Comparison of ENCODE assay signal across 9 cellular contexts in genomic region chr16:4111748-4112696, GRCh38. TPM values are rescaled to one million over a fixed set of nuclear protein-coding genes. Genes with fewer than 3 reads are reported as not detected.
DNase-seq lines count a peak whose midpoint lies in the region; ATAC-seq, FAIRE-seq and TF ChIP-seq lines count a peak whose summit lies in the region.
"Had no signal": no experiment of that assay in that cellular context is flagged by ENCODE, and none has a peak within 500 bp of the region (broad histone marks: within the 10 kb centered on the region; RNA-seq: fewer than 3 reads in every experiment).

No MANE protein-coding gene starts in this region.

- no peak for ATAC-seq in activated naive CD4-positive, alpha-beta T cell treated with anti-CD3 and anti-CD28 coated beads, Interleukin-2, amount 50 U/mL, for 72 hours
- ATAC-seq in HepG2: no peak
- no peak for ATAC-seq in GM19463 (IDR thresholded peaks at IDR 0.05; ENCODE audit: unreplicated experiment)

- H3K79me2 ChIP-seq in HepG2 (ENCODE audit: insufficient read depth, low read length): peaks cover 78% of the 10 kb centered on the region

- no peaks in the 10 kb centered on the region for H3K9me3 Mint-ChIP-seq in activated naive CD4-positive, alpha-beta T cell treated with anti-CD3 and anti-CD28 coated beads for 36 hours
- no peaks in the 10 kb centered on the region for H3K9me3 Mint-ChIP-seq in activated naive CD4-positive, alpha-beta T cell treated with anti-CD3 and anti-CD28 coated beads, Interleukin-2, amount 50 U/mL, for 72 hours
- no peaks in the 10 kb centered on the region for H3K9me3 Mint-ChIP-seq in type B pancreatic cell

- TF ChIP-seq CTCF in HepG2 (CRISPR knock-in tag; IDR thresholded peaks at IDR 0.05) (no peak), type B pancreatic cell (conservative IDR thresholded peaks at IDR 0.05) (no peak)

- H3K9me3 ChIP-seq in HepG2 (ENCODE audit: low read length): no peaks in the 10 kb centered on the region

- no peaks in the 10 kb centered on the region; a peak in 1 of 5 replicates for H3K27me3 ChIP-seq in HepG2 (ENCODE audit: control insufficient read depth in 1 of 2, insufficient read depth in 2 of 2, low read length in 2 of 2)

- intact Hi-C loops in activated naive CD4-positive, alpha-beta T cell treated with anti-CD3 and anti-CD28 coated beads for 36 hours (cut with micrococcal nuclease): loop anchor here (2.0 to 10.0 kb wide), 2 partner anchors 31 to 127 kb away; no protein-coding TSS in a partner anchor
- intact Hi-C loops in HepG2 (cut with micrococcal nuclease; ENCODE audit: unreplicated experiment): loop anchor here (2.0 to 10.0 kb wide), 4 partner anchors 45 to 417 kb away; no protein-coding TSS in a partner anchor

- no peaks in the 10 kb centered on the region for H3K27me3 Mint-ChIP-seq in activated naive CD4-positive, alpha-beta T cell treated with anti-CD3 and anti-CD28 coated beads for 36 hours (ENCODE audit: low read depth)
- H3K27me3 Mint-ChIP-seq in type B pancreatic cell: no peaks in the 10 kb centered on the region

- no peak for DNase-seq in activated naive CD4-positive, alpha-beta T cell treated with anti-CD3 and anti-CD28 coated beads for 36 hours
- no peak for DNase-seq in activated naive CD4-positive, alpha-beta T cell treated with anti-CD3 and anti-CD28 coated beads, Interleukin-2, amount 50 U/mL, for 72 hours (ENCODE audit: low spot score in 2 of 2)
- DNase-seq in amniotic stem cell (lab: John Stamatoyannopoulos, UW) (peak; percentile 12), HepG2 (ENCODE audit: low spot score) (peak; percentile 48), type B pancreatic cell (ENCODE audit: extremely low spot score, unreplicated experiment) (no peak), putamen (ENCODE audit: low spot score) (no peak), GM19239 (ENCODE audit: insufficient read length, low spot score) (no peak)

- peak overlapping the region; percentile 79 to 91 (median 84) for H3K4me3 ChIP-seq in HepG2 (replicated peaks in 1 of 3; ENCODE audit: insufficient read depth in 1 of 3, low read depth in 2 of 3, low read length in 3 of 3)

- 4% methylated on average over 15 of the region's 16 CpGs for WGBS in HepG2 (ENCODE audit: low lambda C conversion rate)

- H3K27ac Mint-ChIP-seq in activated naive CD4-positive, alpha-beta T cell treated with anti-CD3 and anti-CD28 coated beads for 36 hours: no peak overlapping the region
- peak overlapping the region in 1 of 2 donors; percentile 41 for H3K27ac Mint-ChIP-seq in activated naive CD4-positive, alpha-beta T cell treated with anti-CD3 and anti-CD28 coated beads, Interleukin-2, amount 50 U/mL, for 72 hours
- H3K27ac Mint-ChIP-seq in type B pancreatic cell: peak overlapping the region; percentile 8

- no peaks in the 10 kb centered on the region for H4K20me1 ChIP-seq in HepG2 (ENCODE audit: insufficient read depth, low read length)

- no peak for TF ChIP-seq POLR2A in HepG2 (IDR thresholded peaks at IDR 0.05; ENCODE audit: insufficient read depth in 1 of 2, low read depth in 2 of 2, low read length in 2 of 2)

- peaks cover 0 to 4% of the 10 kb centered on the region in 2 experiments; a peak in 1 of 5 replicates for H3K36me3 ChIP-seq in HepG2 (replicated peaks in 1 of 2; ENCODE audit: control insufficient read depth in 1 of 2, insufficient read depth in 2 of 2, low read length in 2 of 2)

- CTCF ChIA-PET in activated naive CD4-positive, alpha-beta T cell treated with anti-CD3 and anti-CD28 coated beads for 36 hours (lab: Charles Lee): interaction anchor here (0.6 to 1.1 kb wide), 4 partner anchors 12 to 141 kb away, joined by 3 to 5 read pairs (median 4); no protein-coding TSS in a partner anchor
- CTCF ChIA-PET in HepG2 (lab: Yijun Ruan, JAX; ENCODE audit: low intra/inter-chr PET ratio, low total read pairs): no interaction called here

- no peak for TF ChIP-seq EP300 in HepG2 (IDR thresholded peaks at IDR 0.05; ENCODE audit: low read depth in 2 of 2, low read length in 2 of 2)
- no peak for TF ChIP-seq EP300 in HepG2 (CRISPR knock-in tag; IDR thresholded peaks at IDR 0.05; ENCODE audit: borderline replicate concordance)

- no peak overlapping the region for H2AFZ ChIP-seq in HepG2 (ENCODE audit: low read length)

- POLR2A ChIA-PET in HepG2 (lab: Yijun Ruan, JAX): interaction anchor here (0.6 to 2.0 kb wide), 3 partner anchors 96 to 142 kb away, joined by 4 to 6 read pairs (median 4); no protein-coding TSS in a partner anchor

- peaks cover 8% of the 10 kb centered on the region for H3K36me3 Mint-ChIP-seq in activated naive CD4-positive, alpha-beta T cell treated with anti-CD3 and anti-CD28 coated beads for 36 hours (ENCODE audit: low read depth)
- peaks cover 7 to 14% of the 10 kb centered on the region in 2 donors for H3K36me3 Mint-ChIP-seq in activated naive CD4-positive, alpha-beta T cell treated with anti-CD3 and anti-CD28 coated beads, Interleukin-2, amount 50 U/mL, for 72 hours
- peaks cover 15% of the 10 kb centered on the region for H3K36me3 Mint-ChIP-seq in type B pancreatic cell

- H3K4me1 Mint-ChIP-seq in activated naive CD4-positive, alpha-beta T cell treated with anti-CD3 and anti-CD28 coated beads for 36 hours (ENCODE audit: low read depth): peaks cover 43% of the 10 kb centered on the region
- H3K4me1 Mint-ChIP-seq in type B pancreatic cell (ENCODE audit: unreplicated experiment): peaks cover 50% of the 10 kb centered on the region

- peak overlapping the region; percentile 3 for H3K4me3 Mint-ChIP-seq in activated naive CD4-positive, alpha-beta T cell treated with anti-CD3 and anti-CD28 coated beads for 36 hours
- H3K4me3 Mint-ChIP-seq in type B pancreatic cell: peak overlapping the region; percentile 81

- peaks cover 63% of the 10 kb centered on the region for H3K4me1 ChIP-seq in HepG2 (ENCODE audit: insufficient read depth, low read length)

- H3K27ac ChIP-seq in HepG2 (ENCODE audit: extremely low read length, insufficient read depth, low read length): peak overlapping the region; percentile 91
- H3K27ac ChIP-seq: epithelial cell of prostate had no signal

- BruUV-seq in HepG2 (replicated peaks; lab: Mats Ljungman, UMichigan): no TSS peak

- H3K4me2 ChIP-seq in HepG2 (ENCODE audit: low read depth, low read length): peak overlapping the region; percentile 92

- H3K9ac ChIP-seq in HepG2 (ENCODE audit: insufficient read depth, low read depth, low read length): peak overlapping the region; percentile 72

- no peak for TF ChIP-seq RAD21 in HepG2 (CRISPR knock-in tag; IDR thresholded peaks at IDR 0.05)

- in situ Hi-C loops in HepG2 (cut with HindIII; ENCODE audit: extremely low pct_ligation_motif_present, low pct_unique_long_range_greater_than_20kb): loop anchor here (5.0 kb wide), 1 partner anchor 95 kb away; no protein-coding TSS in a partner anchor

- FAIRE-seq in HepG2 (lab: Jason Lieb, UNC) (peak; percentile 56), GM19239 (lab: Jason Lieb, UNC) (no peak)

TF ChIP-seq in HepG2, 621 proteins besides CTCF, POLR2A, EP300 and RAD21:
- TF ChIP-seq GATAD1 (CRISPR knock-in tag; IDR thresholded peaks at IDR 0.05): no peak
- no peak for TF ChIP-seq ZSCAN30 (CRISPR knock-in tag; IDR thresholded peaks at IDR 0.05)
- TF ChIP-seq, protein P1, sequence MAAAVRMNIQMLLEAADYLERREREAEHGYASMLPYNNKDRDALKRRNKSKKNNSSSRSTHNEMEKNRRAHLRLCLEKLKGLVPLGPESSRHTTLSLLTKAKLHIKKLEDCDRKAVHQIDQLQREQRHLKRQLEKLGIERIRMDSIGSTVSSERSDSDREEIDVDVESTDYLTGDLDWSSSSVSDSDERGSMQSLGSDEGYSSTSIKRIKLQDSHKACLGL (CRISPR knock-in tag; IDR thresholded peaks at IDR 0.05): no peak
- TF ChIP-seq ZMYM3 (CRISPR knock-in tag; IDR thresholded peaks at IDR 0.05): no peak
- TF ChIP-seq SP2 (CRISPR knock-in tag; IDR thresholded peaks at IDR 0.05): no peak
- peak; percentile 53 for TF ChIP-seq NFE2L2 (IDR thresholded peaks at IDR 0.05; ENCODE audit: low read length)
- peak; percentile 21 for TF ChIP-seq ASH2L (IDR thresholded peaks at IDR 0.05; ENCODE audit: insufficient read length, low read depth, low read length)
- TF ChIP-seq ZEB1 (IDR thresholded peaks at IDR 0.05; ENCODE audit: insufficient replicate concordance, low read depth): no peak
- TF ChIP-seq KLF15 (CRISPR knock-in tag; IDR thresholded peaks at IDR 0.05; ENCODE audit: borderline replicate concordance): no peak
- peak; percentile 69 for TF ChIP-seq SAP130 (CRISPR knock-in tag; IDR thresholded peaks at IDR 0.05; ENCODE audit: low read depth)
- TF ChIP-seq ZSCAN21 (CRISPR knock-in tag; IDR thresholded peaks at IDR 0.05; ENCODE audit: borderline replicate concordance): no peak

RNA-seq across cellular contexts. Expression of gene ADCY9, which starts 4.2 kb away (rescaled TPM):
- total RNA-seq in activated naive CD4-positive, alpha-beta T cell treated with anti-CD3 and anti-CD28 coated beads for 36 hours: 1 to 10 TPM; 6.5 to 7.1 TPM
- 1 to 10 TPM; 4.8 to 8.9 TPM for total RNA-seq in activated naive CD4-positive, alpha-beta T cell treated with anti-CD3 and anti-CD28 coated beads, Interleukin-2, amount 50 U/mL, for 72 hours
- total RNA-seq in HepG2 (2016; rRNA removed; fragmentation: Illumina TruSeq; extraction: Trizol) (9.6 and 11.2 TPM in 2 replicates), type B pancreatic cell (ENCODE audit: low replicate concordance) (13.9 and 17.0 TPM in 2 replicates)
- total RNA-seq in HepG2 (2016; cell fraction: cytosol; rRNA removed; fragmentation: Illumina TruSeq; extraction: Trizol; ENCODE audit: low read depth): 6.9 and 7.1 TPM in 2 replicates
- total RNA-seq in HepG2 (2016; cell fraction: insoluble cytoplasmic fraction; rRNA removed; fragmentation: Illumina TruSeq; extraction: Trizol): 7.0 and 12.1 TPM in 2 replicates
- total RNA-seq in HepG2 (2016; cell fraction: membrane; rRNA removed; fragmentation: Illumina TruSeq; extraction: Trizol): 4.4 and 4.6 TPM in 2 replicates
- 15.9 and 17.5 TPM in 2 replicates for total RNA-seq in HepG2 (2016; cell fraction: nucleus; rRNA removed; fragmentation: Illumina TruSeq; extraction: Trizol)
- polyA plus RNA-seq in HepG2 (2011; rRNA removed): 13.6 and 13.9 TPM in 2 replicates
- 15.9 and 17.7 TPM in 2 replicates for polyA plus RNA-seq in HepG2 (2011; cell fraction: cytosol; rRNA removed)
- polyA plus RNA-seq in HepG2 (2011; cell fraction: nucleus; rRNA removed): 26.9 and 30.6 TPM in 2 replicates
- 15.9 and 19.6 TPM in 2 replicates for polyA plus RNA-seq in HepG2 (2012)
- 0.63 and 1.1 TPM in 2 replicates for polyA plus RNA-seq in HepG2 (2016; cell fraction: cytosol; fragmentation: Illumina TruSeq; extraction: Trizol; ENCODE audit: low read depth)
- polyA plus RNA-seq in HepG2 (2016; cell fraction: insoluble cytoplasmic fraction; fragmentation: Illumina TruSeq; extraction: Trizol; ENCODE audit: low read depth): 5.6 and 8.0 TPM in 2 replicates
- polyA plus RNA-seq in HepG2 (2016; cell fraction: membrane; fragmentation: Illumina TruSeq; extraction: Trizol; ENCODE audit: low read depth): 2.0 and 2.1 TPM in 2 replicates
- 16.3 and 17.4 TPM in 2 replicates for polyA plus RNA-seq in HepG2 (2016; cell fraction: nucleus; fragmentation: Illumina TruSeq; extraction: Trizol; ENCODE audit: insufficient read depth, low read depth)
- 21.8 and 108 TPM in 2 replicates for polyA minus RNA-seq in HepG2 (2011; rRNA and poly(A)+ RNA removed; ENCODE audit: low replicate concordance)
- polyA minus RNA-seq in HepG2 (2011; cell fraction: cytosol; rRNA and poly(A)+ RNA removed): 53.6 and 62.1 TPM in 2 replicates
- polyA minus RNA-seq in HepG2 (2011; cell fraction: nucleus; rRNA and poly(A)+ RNA removed): 33.7 and 36.4 TPM in 2 replicates

Comparison
In these comparisons a context has a peak if more than half of its experiments do, and no peak if none do; other contexts are left out.
1. DNase-seq: peak in amniotic stem cell (single experiment) and HepG2 (single experiment); none in activated naive CD4-positive, alpha-beta T cell treated with anti-CD3 and anti-CD28 coated beads for 36 hours (single experiment), activated naive CD4-positive, alpha-beta T cell treated with anti-CD3 and anti-CD28 coated beads, Interleukin-2, amount 50 U/mL, for 72 hours (0 of 2), type B pancreatic cell (single experiment), putamen (single experiment) and GM19239 (single experiment).